ENCODE assay signal across 9 cellular contexts in the genomic region with DNA sequence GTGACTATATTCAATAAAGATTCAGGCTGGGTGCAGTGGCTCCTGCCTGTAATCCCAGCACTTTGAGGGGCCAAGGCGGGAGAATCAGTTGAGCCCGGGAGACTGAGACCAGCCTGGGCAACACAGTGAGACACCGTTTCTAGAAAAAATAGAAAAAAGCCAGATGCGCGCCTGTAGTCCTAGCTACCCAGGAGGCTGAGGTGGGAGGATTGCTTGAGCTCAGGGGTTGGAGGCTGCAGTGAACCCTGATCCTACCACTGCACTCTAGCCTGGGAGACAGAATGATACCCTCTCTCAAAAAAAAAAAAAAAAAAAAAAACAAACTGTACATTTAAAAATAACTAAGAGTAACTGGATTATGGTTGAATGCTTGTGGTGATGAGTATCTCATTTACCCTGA. TPM values are rescaled to one million over a fixed set of nuclear protein-coding genes. Genes with fewer than 3 reads are reported as not detected.
A peak's percentile ranks its signal among the peaks of the same experiment; 100 is the strongest.
DNase-seq lines count a peak whose midpoint lies in the region; ATAC-seq, FAIRE-seq and TF ChIP-seq lines count a peak whose summit lies in the region.
"Had no signal": no experiment of that assay in that cellular context is flagged by ENCODE, and none has a peak within 500 bp of the region (broad histone marks: within the 10 kb centered on the region; RNA-seq: fewer than 3 reads in every experiment).

No MANE protein-coding gene starts in this region.

- ATAC-seq in A549 = no peak
- ATAC-seq in K562 = no peak
- ATAC-seq in effector memory CD8-positive, alpha-beta T cell (replicated peaks) = no peak
- ATAC-seq in GM21529 (IDR thresholded peaks at IDR 0.05; ENCODE audit: unreplicated experiment) = no peak
- no peak for ATAC-seq in GM21786 (IDR thresholded peaks at IDR 0.05; ENCODE audit: unreplicated experiment)

- H3K9ac ChIP-seq in K562 (ENCODE audit: insufficient read depth in 1 of 2, low read depth in 2 of 2, low read length in 2 of 2) = peak overlapping the region; percentile 46 to 84; a peak in 3 of 4 replicates

- peaks cover 3% of the 10 kb centered on the region for H3K9me1 ChIP-seq in K562 (ENCODE audit: control insufficient read depth, insufficient read depth, low read length)

- H3K27me3 ChIP-seq in HL-60 (ENCODE audit: insufficient read depth, poor library complexity, severe bottlenecking) = no peaks in the 10 kb centered on the region
- H3K27me3 ChIP-seq in K562 (ENCODE audit: control insufficient read depth in 2 of 2, insufficient read depth in 2 of 2, low read length in 2 of 2) = no peaks in the 10 kb centered on the region
- H3K27me3 ChIP-seq: testis had no signal

- H3K27ac ChIP-seq in A549 (peak overlapping the region; percentile 89 to 98), HL-60 (replicated peaks) (no peak overlapping the region), K562 (ENCODE audit: extremely low read depth, low read depth, low read length) (peak overlapping the region; percentile 85)

- H3K4me3 Mint-ChIP-seq in mesothelial cell of epicardium = peak overlapping the region; percentile 98
- peak overlapping the region in 1 of 2 donors; percentile 99 for H3K4me3 Mint-ChIP-seq in effector memory CD8-positive, alpha-beta T cell

- no peak for TF ChIP-seq RAD21 in A549 (conservative IDR thresholded peaks at IDR 0.05 in 1 of 2, IDR thresholded peaks at IDR 0.05 in 1 of 2)
- no peak for TF ChIP-seq RAD21 in K562 (CRISPR knock-in tag; conservative IDR thresholded peaks at IDR 0.05 in 1 of 2, IDR thresholded peaks at IDR 0.05 in 1 of 2)

- H3K4me2 ChIP-seq in A549 (peak overlapping the region; percentile 77), K562 (ENCODE audit: insufficient read depth, low read length) (peak overlapping the region; percentile 95)

- TF ChIP-seq POLR2A in A549 (IDR thresholded peaks at IDR 0.05; ENCODE audit: low read length) (no peak), K562 (conservative IDR thresholded peaks at IDR 0.05) (no peak)

- intact Hi-C loops in K562 (cut with micrococcal nuclease) = no loop called here

- no peak for FAIRE-seq in A549 (lab: Jason Lieb, UNC)
- FAIRE-seq in K562 (lab: Jason Lieb, UNC) = no peak

- peaks cover 2% of the 10 kb centered on the region for H3K4me1 Mint-ChIP-seq in mesothelial cell of epicardium
- H3K4me1 Mint-ChIP-seq in effector memory CD8-positive, alpha-beta T cell (ENCODE audit: low read depth in 2 of 2) = peaks cover 3 to 8% of the 10 kb centered on the region in 2 donors

- no peak for DNase-seq in A549 (ENCODE audit: low read depth in 1 of 2, low spot score in 1 of 2)
- no peak for DNase-seq in HL-60 (ENCODE audit: low read depth in 1 of 2, low spot score in 1 of 2)
- no peak for DNase-seq in K562 (ENCODE audit: extremely low read depth in 1 of 4, low spot score in 3 of 4)
- no peak for DNase-seq in mesothelial cell of epicardium (ENCODE audit: low spot score in 2 of 2, unreplicated experiment in 2 of 2)
- DNase-seq in effector memory CD8-positive, alpha-beta T cell = no peak
- DNase-seq in NCI-H2107 treated with DMSO at 0.1 percent for 48 hours (lab: John Stamatoyannopoulos, UW; ENCODE audit: unreplicated experiment) = no peak
- DNase-seq: testis had no signal

- H3K9me3 Mint-ChIP-seq in mesothelial cell of epicardium = no peaks in the 10 kb centered on the region
- no peaks in the 10 kb centered on the region for H3K9me3 Mint-ChIP-seq in effector memory CD8-positive, alpha-beta T cell

- H3K27ac Mint-ChIP-seq in mesothelial cell of epicardium = peak overlapping the region; percentile 21
- no peak overlapping the region for H3K27ac Mint-ChIP-seq in effector memory CD8-positive, alpha-beta T cell

- peaks cover 22% of the 10 kb centered on the region; the same call in 2 of the 3 replicates for H3K36me3 ChIP-seq in K562 (ENCODE audit: control insufficient read depth, insufficient read depth, low read length)

- BruUV-seq in K562 (replicated peaks; lab: Mats Ljungman, UMichigan) = no TSS peak

- no peaks in the 10 kb centered on the region for H3K27me3 Mint-ChIP-seq in mesothelial cell of epicardium (ENCODE audit: low read depth)
- no peaks in the 10 kb centered on the region for H3K27me3 Mint-ChIP-seq in effector memory CD8-positive, alpha-beta T cell

- TF ChIP-seq CTCF in A549 (IDR thresholded peaks at IDR 0.05) = no peak
- TF ChIP-seq CTCF in HL-60 (IDR thresholded peaks at IDR 0.05; ENCODE audit: insufficient read depth, low read length) = no peak
- TF ChIP-seq CTCF in K562 (IDR thresholded peaks at IDR 0.05 in 2 of 3, conservative IDR thresholded peaks at IDR 0.05 in 1 of 3; ENCODE audit: insufficient read depth in 2 of 3, low read depth in 1 of 3, low read length in 3 of 3) = no peak
- no peak for TF ChIP-seq CTCF in mesothelial cell of epicardium (IDR thresholded peaks at IDR 0.05; ENCODE audit: unreplicated experiment)

- peak overlapping the region; percentile 71 for H2AFZ ChIP-seq in K562 (ENCODE audit: low read depth, low read length)

- WGBS in A549 (ENCODE audit: missing lambda C conversion rate) = 41% methylated on average over 5 of the region's 5 CpGs
- WGBS in K562 (ENCODE audit: insufficient coverage, low coverage, missing lambda C conversion rate) = 37% methylated on average over 5 of the region's 5 CpGs

- POLR2A ChIA-PET in A549 (lab: Yijun Ruan, JAX) (no interaction called here), K562 (lab: Yijun Ruan, JAX) (interaction anchor here (0.7 to 1.6 kb wide), 6 partner anchors 9 to 1477 kb away, joined by 3 to 4 read pairs (median 3); no protein-coding TSS in a partner anchor)

- in situ Hi-C loops in K562 (cut with MboI) = loop anchor here (5.0 to 25.0 kb wide), 2 partner anchors 169 to 1059 kb away; partner anchors contain the start of gene BBS7

- H4K20me1 ChIP-seq in K562 (replicated peaks; ENCODE audit: control insufficient read depth, insufficient read depth, low read length) = no peaks in the 10 kb centered on the region

- H3K79me2 ChIP-seq in K562 (ENCODE audit: control insufficient read depth, insufficient read depth, low read length) = peaks cover 65% of the 10 kb centered on the region

- H3K36me3 Mint-ChIP-seq in mesothelial cell of epicardium = no peaks in the 10 kb centered on the region
- peaks cover 10% of the 10 kb centered on the region for H3K36me3 Mint-ChIP-seq in effector memory CD8-positive, alpha-beta T cell (ENCODE audit: insufficient read depth)

- CTCF ChIA-PET in A549 (lab: Yijun Ruan, JAX) = interaction anchor here (0.9 to 3.5 kb wide), 7 partner anchors 9 to 319 kb away, joined by 3 to 22 read pairs (median 4); partner anchors contain the start of gene BBS12
- CTCF ChIA-PET in K562 (lab: Yijun Ruan, JAX; ENCODE audit: low intra/inter-chr PET ratio) = no interaction called here

- no peaks in the 10 kb centered on the region for H3K9me3 ChIP-seq in A549
- H3K9me3 ChIP-seq in K562 (replicated peaks; ENCODE audit: control insufficient read depth, insufficient read depth, low read depth, low read length) = no peaks in the 10 kb centered on the region
- H3K9me3 ChIP-seq: testis had no signal

- peak overlapping the region; percentile 87 for H3K4me3 ChIP-seq in A549
- peak overlapping the region; percentile 91 for H3K4me3 ChIP-seq in HL-60 (replicated peaks; ENCODE audit: insufficient read depth, low read length)
- H3K4me3 ChIP-seq in K562 = peak overlapping the region; percentile 85

- H3K4me1 ChIP-seq in A549 = peaks cover 50% of the 10 kb centered on the region
- H3K4me1 ChIP-seq in K562 (replicated peaks in 1 of 2; ENCODE audit: control insufficient read depth in 2 of 2, insufficient read depth in 2 of 2, low read length in 2 of 2) = peaks cover 6 to 24% of the 10 kb centered on the region in 2 experiments; a peak in 4 of 5 replicates

- TF ChIP-seq EP300 in A549 (IDR thresholded peaks at IDR 0.05) (no peak), K562 (IDR thresholded peaks at IDR 0.05; ENCODE audit: low read length) (no peak)

TF ChIP-seq in A549, 52 proteins besides CTCF, POLR2A, EP300 and RAD21 (continues in another document):
- TF ChIP-seq JUN (IDR thresholded peaks at IDR 0.05) (no peak), ZC3H11A (IDR thresholded peaks at IDR 0.05) (no peak), PHF8 (IDR thresholded peaks at IDR 0.05; ENCODE audit: borderline replicate concordance, low read depth) (no peak)

TF ChIP-seq in K562, 482 proteins besides CTCF, POLR2A, EP300 and RAD21 (continues in another document):
- TF ChIP-seq GATAD2B (IDR thresholded peaks at IDR 0.05; ENCODE audit: borderline replicate concordance) (no peak), ZNF121 (CRISPR knock-in tag; conservative IDR thresholded peaks at IDR 0.05) (peak; percentile 28; the same call in 1 of the 2 replicates), PHF8 (IDR thresholded peaks at IDR 0.05; ENCODE audit: borderline replicate concordance, low read length) (no peak), NFATC3 (IDR thresholded peaks at IDR 0.05) (no peak), SIN3A (IDR thresholded peaks at IDR 0.05; ENCODE audit: borderline replicate concordance in 2 of 2, control insufficient read depth in 1 of 2, low read depth in 2 of 2, low read length in 2 of 2) (no peak)

RNA-seq across cellular contexts. Expression of gene NUDT6, which starts 1.1 kb away (rescaled TPM):
- polyA plus RNA-seq in A549 (2011; rRNA removed) (10.2 and 12.7 TPM in 2 replicates), A549 (2017; fragmentation: RNase III; extraction: RNeasy Plus Mini Kit Qiagen cat#74134 plus additional on column Dnase treatment) (8.7 to 10.4 TPM (median 9.9 TPM) in 3 replicates), K562 (2011; rRNA removed) (11.1 and 13.7 TPM in 2 replicates), K562 (2014; fragmentation: Illumina TruSeq; extraction: Trizol) (7.8 and 11.0 TPM in 2 replicates), K562 (2014; fragmentation: Nextera tagmentation; extraction: Ambion mirVana) (10 to 100 TPM; 15.5 to 18.1 TPM), K562 (2014; rRNA removed) (13.0 and 13.4 TPM in 2 replicates)
- 5.2 and 6.0 TPM in 2 replicates for polyA plus RNA-seq in A549 (2012; cell fraction: cytosol; rRNA removed)
- 4.3 and 4.7 TPM in 2 replicates for polyA plus RNA-seq in A549 (2012; cell fraction: nucleus; rRNA removed)
- polyA minus RNA-seq in A549 (2011; rRNA and poly(A)+ RNA removed) = 3.3 and 4.1 TPM in 2 replicates
- 8.0 and 16.1 TPM in 2 replicates for total RNA-seq in K562 (2011; cell fraction: chromatin; rRNA removed; ENCODE audit: low replicate concordance)
- total RNA-seq in K562 (2011; cell fraction: nucleolus; rRNA removed) = 4.2 and 5.0 TPM in 2 replicates
- 9.4 and 12.9 TPM in 2 replicates for total RNA-seq in K562 (2011; cell fraction: nucleoplasm; rRNA removed)
- total RNA-seq in K562 (2014; rRNA removed) (7.8 and 13.1 TPM in 2 replicates), K562 (2014; rRNA removed; fragmentation: Illumina TruSeq; extraction: Trizol) (12.5 and 13.3 TPM in 2 replicates), K562 (2015; rRNA removed; fragmentation: Illumina TruSeq; extraction: Trizol) (14.7 and 16.4 TPM in 2 replicates), K562 (2021) (9.4 and 9.5 TPM in 2 replicates), mesothelial cell of epicardium (7.9 to 9.3 TPM (median 8.2 TPM) in 3 replicates)
- 6.8 and 8.6 TPM in 2 replicates for polyA plus RNA-seq in K562 (2011; cell fraction: cytosol; rRNA removed)
- polyA plus RNA-seq in K562 (2011; cell fraction: nucleus; rRNA removed) = 8.0 and 11.9 TPM in 2 replicates
- 12.2 and 12.6 TPM in 2 replicates for polyA plus RNA-seq in K562 (2012)
- polyA minus RNA-seq in K562 (2011; rRNA and poly(A)+ RNA removed) = 12.6 and 15.2 TPM in 2 replicates
- polyA minus RNA-seq in K562 (2011; cell fraction: cytosol; rRNA and poly(A)+ RNA removed) = 3.2 and 4.6 TPM in 2 replicates
- 9.8 and 17.5 TPM in 2 replicates for polyA minus RNA-seq in K562 (2011; cell fraction: nucleus; rRNA and poly(A)+ RNA removed)
